Comparison of ENCODE assay signal across 22 cellular contexts in genomic region chr6:91816335-91816734, GRCh38.
DNase-seq lines count a peak whose midpoint lies in the region; ATAC-seq and TF ChIP-seq lines count a peak whose summit lies in the region.
"Had no signal": no experiment of that assay in that cellular context is flagged by ENCODE, and none has a peak within 500 bp of the region (broad histone marks: within the 10 kb centered on the region; RNA-seq: fewer than 3 reads in every experiment).

No MANE protein-coding gene starts in this region.

- no peaks in the 10 kb centered on the region for H3K27me3 Mint-ChIP-seq in chondrocyte (ENCODE audit: low read depth)
- H3K27me3 Mint-ChIP-seq: CD4-positive, alpha-beta T cell had no signal

- H3K27me3 ChIP-seq in left ventricle myocardium inferior (ENCODE audit: low read depth) (no peaks in the 10 kb centered on the region), esophagus squamous epithelium (no peaks in the 10 kb centered on the region)
- H3K27me3 ChIP-seq: SJSA1 had no signal

- H3K9me3 Mint-ChIP-seq in chondrocyte (ENCODE audit: low read depth) = peaks cover 2% of the 10 kb centered on the region

- no peak for ATAC-seq in left cardiac atrium
- ATAC-seq: A549, GM12878 had no signal

- no peak overlapping the region for H3K4me3 ChIP-seq in left ventricle myocardium inferior
- no peak overlapping the region for H3K4me3 ChIP-seq in esophagus squamous epithelium
- H3K4me3 ChIP-seq: A549, GM12878, HAP-1, SJSA1 had no signal

- H3K27ac ChIP-seq in left ventricle myocardium inferior (replicated peaks) = no peak overlapping the region
- H3K27ac ChIP-seq in esophagus squamous epithelium = no peak overlapping the region
- H3K27ac ChIP-seq: A549, RWPE1, SJSA1 had no signal

- intact Hi-C loops in left cardiac atrium (cut with DNase I) = no loop called here
- intact Hi-C loops in left ventricle myocardium inferior (cut with micrococcal nuclease) = no loop called here
- intact Hi-C loops in posterior vena cava (cut with DNase I) = no loop called here
- intact Hi-C loops in esophagus squamous epithelium (cut with DNase I) = no loop called here

- no peak for TF ChIP-seq POLR2A in esophagus squamous epithelium (IDR thresholded peaks at IDR 0.05)

- H3K4me1 ChIP-seq in left ventricle myocardium inferior = no peaks in the 10 kb centered on the region
- H3K4me1 ChIP-seq in esophagus squamous epithelium = no peaks in the 10 kb centered on the region
- H3K4me1 ChIP-seq: A549, HAP-1, SJSA1 had no signal

- H3K36me3 Mint-ChIP-seq in chondrocyte (ENCODE audit: low read depth) = no peaks in the 10 kb centered on the region

- no peaks in the 10 kb centered on the region for H3K36me3 ChIP-seq in left ventricle myocardium inferior
- no peaks in the 10 kb centered on the region for H3K36me3 ChIP-seq in esophagus squamous epithelium
- H3K36me3 ChIP-seq: HAP-1, SJSA1 had no signal

- 94 to 95% methylated on average over 8 to 17 of the region's 18 CpGs for WGBS in esophagus squamous epithelium, 2 donors

- no peaks in the 10 kb centered on the region for H3K9me3 ChIP-seq in left ventricle myocardium inferior (replicated peaks)
- no peaks in the 10 kb centered on the region for H3K9me3 ChIP-seq in esophagus squamous epithelium
- H3K9me3 ChIP-seq: A549, HAP-1, SJSA1 had no signal

- DNase-seq in left cardiac atrium (peak; percentile 12), left ventricle myocardium inferior (no peak), chondrocyte (ENCODE audit: low spot score) (peak; percentile 42), posterior vena cava (ENCODE audit: low spot score) (peak; percentile 55), glomerular visceral epithelial cell (ENCODE audit: extremely low spot score) (no peak), germinal center (ENCODE audit: low spot score) (no peak), esophagus squamous epithelium (lab: John Stamatoyannopoulos, UW) (no peak)
- DNase-seq: COR-L47; DMS79; NCI-H1105; NCI-H146; NCI-H2029; NCI-H226; NCI-H510A treated with DMSO at 0.1 percent for 48 hours; NCI-H748 treated with DMSO at 0.1 percent for 48 hours; NK-92 treated with Interleukin-12 subunit alpha and Interleukin-12 subunit beta, amount 100 ng/mL, for 24 hours had no signal

- H3K27ac Mint-ChIP-seq in chondrocyte (ENCODE audit: unreplicated experiment) = no peak overlapping the region
- H3K27ac Mint-ChIP-seq: CD4-positive, alpha-beta T cell had no signal

- peaks cover 5% of the 10 kb centered on the region for H3K4me1 Mint-ChIP-seq in chondrocyte (ENCODE audit: low read depth)

- H3K4me3 Mint-ChIP-seq in chondrocyte (ENCODE audit: unreplicated experiment) = no peak overlapping the region
- H3K4me3 Mint-ChIP-seq: CD4-positive, alpha-beta T cell had no signal

- TF ChIP-seq CTCF in left ventricle myocardium inferior (IDR thresholded peaks at IDR 0.05; ENCODE audit: borderline replicate concordance) = no peak
- TF ChIP-seq CTCF in chondrocyte (IDR thresholded peaks at IDR 0.05) = no peak
- no peak for TF ChIP-seq CTCF in esophagus squamous epithelium (IDR thresholded peaks at IDR 0.05)

Comparison
In these comparisons a context has a peak if more than half of its experiments do, and no peak if none do; other contexts are left out.
1. DNase-seq: peak in left cardiac atrium (single experiment), chondrocyte (single experiment) and posterior vena cava (single experiment); none in left ventricle myocardium inferior (single experiment), glomerular visceral epithelial cell (single experiment), germinal center (single experiment) and esophagus squamous epithelium (single experiment).